In genomic region chr2:101157272-101157671, GRCh38 we compare ENCODE assay signal across 25 cellular contexts.
"Had no signal": no experiment of that assay in that cellular context is flagged by ENCODE, and none has a peak within 500 bp of the region (broad histone marks: within the 10 kb centered on the region; RNA-seq: fewer than 3 reads in every experiment).

No MANE protein-coding gene starts in this region.

- H3K36me3 ChIP-seq: breast epithelium, esophagus muscularis mucosa, left lung, right lobe of liver, thoracic aorta, upper lobe of left lung had no signal

- H3K9me3 Mint-ChIP-seq: central memory CD8-positive, alpha-beta T cell; effector memory CD8-positive, alpha-beta T cell; neural crest cell; stimulated activated naive B cell treated with anti-CD40 and anti-IgM and Interleukin-4, amounts not matched to agents 10 μg/mL and 1 μg/mL and 100 μg/mL, for 72 hours; T-cell; T-helper 2 cell treated with Interferon-gamma antibody and Interleukin-4, amounts not matched to agents 5 μg/mL and 100 μg/mL, for 36 hours had no signal

- H3K4me1 ChIP-seq: breast epithelium had no signal

- ATAC-seq: effector memory CD8-positive, alpha-beta T cell; left lung; naive thymus-derived CD4-positive, alpha-beta T cell; SK-N-SH treated with all-trans-retinoic acid at 6 μM for 48 hours; stimulated activated naive B cell treated with anti-CD40 and anti-IgM and Interleukin-4, amounts not matched to agents 10 μg/mL and 1 μg/mL and 100 μg/mL, for 72 hours; T-cell had no signal

- H3K27ac Mint-ChIP-seq: activated naive CD8-positive, alpha-beta T cell; effector memory CD8-positive, alpha-beta T cell; stimulated activated naive B cell treated with anti-CD40 and anti-IgM and Interleukin-4, amounts not matched to agents 10 μg/mL and 1 μg/mL and 100 μg/mL, for 72 hours; T-helper 2 cell treated with Interferon-gamma antibody and Interleukin-4, amounts not matched to agents 5 μg/mL and 100 μg/mL, for 36 hours had no signal

- H3K27me3 Mint-ChIP-seq: activated naive CD8-positive, alpha-beta T cell; central memory CD8-positive, alpha-beta T cell; effector memory CD8-positive, alpha-beta T cell; stimulated activated naive B cell treated with anti-CD40 and anti-IgM and Interleukin-4, amounts not matched to agents 10 μg/mL and 1 μg/mL and 100 μg/mL, for 72 hours; T-cell had no signal

- H3K4me3 ChIP-seq: breast epithelium, dorsolateral prefrontal cortex, esophagus muscularis mucosa, hepatocyte, left lung, lung, right lobe of liver, skin epidermis, thoracic aorta, upper lobe of left lung had no signal

- H3K27me3 ChIP-seq: breast epithelium, dorsolateral prefrontal cortex, esophagus muscularis mucosa, hepatocyte, left lung, right lobe of liver, upper lobe of left lung had no signal

- DNase-seq: activated effector memory CD4-positive, alpha-beta T cell treated with anti-CD3 and anti-CD28 coated beads, Interleukin-2, amount 50 U/mL, for 16 hours; amniotic stem cell; dorsolateral prefrontal cortex; effector memory CD8-positive, alpha-beta T cell; glutamatergic neuron; kidney glomerular epithelial cell; left lung; naive thymus-derived CD4-positive, alpha-beta T cell; occipital lobe; right lobe of liver; stimulated activated CD4-positive, alpha-beta T cell treated with anti-CD3 and anti-CD28 coated beads, Interleukin-2, amount 100 ng/mL, for 24 hours; stimulated activated naive B cell treated with anti-CD40 and anti-IgM and Interleukin-4, amounts not matched to agents 10 μg/mL and 1 μg/mL and 100 μg/mL, for 72 hours; T-cell; upper lobe of left lung had no signal

- H3K4me3 Mint-ChIP-seq: activated naive CD8-positive, alpha-beta T cell; central memory CD8-positive, alpha-beta T cell; effector memory CD8-positive, alpha-beta T cell; naive thymus-derived CD4-positive, alpha-beta T cell; neural crest cell; stimulated activated naive B cell treated with anti-CD40 and anti-IgM and Interleukin-4, amounts not matched to agents 10 μg/mL and 1 μg/mL and 100 μg/mL, for 72 hours; T-cell; T-helper 2 cell treated with Interferon-gamma antibody and Interleukin-4, amounts not matched to agents 5 μg/mL and 100 μg/mL, for 36 hours had no signal

- H3K36me3 Mint-ChIP-seq: activated naive CD8-positive, alpha-beta T cell; naive thymus-derived CD4-positive, alpha-beta T cell; stimulated activated naive B cell treated with anti-CD40 and anti-IgM and Interleukin-4, amounts not matched to agents 10 μg/mL and 1 μg/mL and 100 μg/mL, for 72 hours; T-cell had no signal

- H3K9me3 ChIP-seq: breast epithelium, esophagus muscularis mucosa, left lung, right lobe of liver, thoracic aorta, upper lobe of left lung had no signal

- H3K27ac ChIP-seq: breast epithelium, dorsolateral prefrontal cortex, esophagus muscularis mucosa, hepatocyte, left lung, right lobe of liver, skin epidermis, thoracic aorta, upper lobe of left lung had no signal
